Comparison of ENCODE assay signal across 9 cellular contexts in the genomic region with DNA sequence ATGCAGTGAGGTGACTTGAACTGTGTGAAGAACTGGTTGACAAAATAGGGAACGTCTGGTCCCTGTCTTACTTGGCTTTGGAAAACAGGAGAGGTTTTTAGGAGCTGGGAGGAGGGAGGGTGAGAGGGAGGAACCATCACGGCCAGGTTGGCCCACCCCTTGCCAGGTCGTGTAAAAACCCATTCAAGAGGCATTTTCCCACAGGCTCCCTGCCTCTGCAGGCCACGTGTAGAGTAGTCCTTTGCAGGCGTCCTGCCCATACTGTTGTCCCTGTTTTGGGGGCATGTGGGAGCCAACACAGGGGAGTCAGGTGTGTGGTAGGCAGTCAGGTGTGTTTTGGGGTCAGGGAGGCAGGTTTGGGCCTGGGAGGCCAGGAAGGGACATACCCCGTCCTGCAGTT.
DNase-seq lines count a peak whose midpoint lies in the region; ATAC-seq and TF ChIP-seq lines count a peak whose summit lies in the region.
"Had no signal": no experiment of that assay in that cellular context is flagged by ENCODE, and none has a peak within 500 bp of the region (broad histone marks: within the 10 kb centered on the region; RNA-seq: fewer than 3 reads in every experiment).

No MANE protein-coding gene starts in this region.

- POLR2A ChIA-PET in activated CD8-positive, alpha-beta T cell treated with anti-CD3 and anti-CD28 coated beads for 36 hours (lab: Charles Lee) = interaction anchor here (1.1 kb wide), 1 partner anchor 35 kb away, joined by 3 read pairs; no protein-coding TSS in a partner anchor
- POLR2A ChIA-PET in activated CD8-positive, alpha-beta T cell treated with anti-CD3 and anti-CD28 coated beads, Interleukin-2, amount 10 ng/mL, durations not matched to agents 7 days and 5 days (lab: Charles Lee) = no interaction called here

- H3K36me3 ChIP-seq in breast epithelium (no peaks in the 10 kb centered on the region), right lobe of liver (no peaks in the 10 kb centered on the region), tibial nerve (no peaks in the 10 kb centered on the region)

- H3K4me1 ChIP-seq in breast epithelium = peaks cover 10 to 18% of the 10 kb centered on the region in 2 donors
- H3K4me1 ChIP-seq in right lobe of liver = peaks cover 0 to 54% (median 15%) of the 10 kb centered on the region in 4 donors
- peaks cover 0 to 62% (median 14%) of the 10 kb centered on the region in 4 donors for H3K4me1 ChIP-seq in tibial nerve

- H3K4me3 Mint-ChIP-seq in activated CD8-positive, alpha-beta T cell treated with anti-CD3 and anti-CD28 coated beads for 36 hours = peak overlapping the region; percentile 50
- no peak overlapping the region for H3K4me3 Mint-ChIP-seq in activated CD8-positive, alpha-beta T cell treated with anti-CD3 and anti-CD28 coated beads, Interleukin-2, amount 10 ng/mL, durations not matched to agents 7 days and 5 days

- H3K9me3 ChIP-seq in breast epithelium (no peaks in the 10 kb centered on the region), right lobe of liver (no peaks in the 10 kb centered on the region), tibial nerve (no peaks in the 10 kb centered on the region)

- H3K4me1 Mint-ChIP-seq in activated CD8-positive, alpha-beta T cell treated with anti-CD3 and anti-CD28 coated beads for 36 hours (ENCODE audit: low read depth) = peaks cover 17% of the 10 kb centered on the region
- peaks cover 6% of the 10 kb centered on the region for H3K4me1 Mint-ChIP-seq in activated CD8-positive, alpha-beta T cell treated with anti-CD3 and anti-CD28 coated beads, Interleukin-2, amount 10 ng/mL, durations not matched to agents 7 days and 5 days (ENCODE audit: low read depth)

- TF ChIP-seq POLR2A in breast epithelium (IDR thresholded peaks at IDR 0.05) (no peak), right lobe of liver (IDR thresholded peaks at IDR 0.05) (peak; percentile 11), tibial nerve (IDR thresholded peaks at IDR 0.05) (no peak)

- peak overlapping the region; percentile 62 to 91 (median 62) for H3K4me3 ChIP-seq in breast epithelium
- peak overlapping the region; percentile 67 to 83 (median 77) for H3K4me3 ChIP-seq in right lobe of liver
- H3K4me3 ChIP-seq in tibial nerve = peak overlapping the region in 3 of 4 donors; percentile 60 to 69 (median 65)

- no peak overlapping the region for H3K27ac Mint-ChIP-seq in activated CD8-positive, alpha-beta T cell treated with anti-CD3 and anti-CD28 coated beads for 36 hours
- no peak overlapping the region for H3K27ac Mint-ChIP-seq in activated CD8-positive, alpha-beta T cell treated with anti-CD3 and anti-CD28 coated beads, Interleukin-2, amount 10 ng/mL, durations not matched to agents 7 days and 5 days

- TF ChIP-seq EP300 in tibial nerve (IDR thresholded peaks at IDR 0.05) = no peak

- intact Hi-C loops in activated CD8-positive, alpha-beta T cell treated with anti-CD3 and anti-CD28 coated beads for 36 hours (cut with micrococcal nuclease) = no loop called here
- intact Hi-C loops in breast epithelium (cut with DNase I; ENCODE audit: low total_unique reads) (loop anchor here (5.0 kb wide), 1 partner anchor 296 kb away; the partner anchor contains the start of gene COPRS), right lobe of liver (cut with DNase I) (no loop called here)

- no peaks in the 10 kb centered on the region for H3K9me3 Mint-ChIP-seq in activated CD8-positive, alpha-beta T cell treated with anti-CD3 and anti-CD28 coated beads for 36 hours
- H3K9me3 Mint-ChIP-seq in activated CD8-positive, alpha-beta T cell treated with anti-CD3 and anti-CD28 coated beads, Interleukin-2, amount 10 ng/mL, durations not matched to agents 7 days and 5 days (ENCODE audit: insufficient read depth) = no peaks in the 10 kb centered on the region

- peak overlapping the region; percentile 91 to 97 for H3K27ac ChIP-seq in breast epithelium
- peak overlapping the region; percentile 93 to 96 (median 96) for H3K27ac ChIP-seq in right lobe of liver
- H3K27ac ChIP-seq in tibial nerve = peak overlapping the region in 2 of 4 donors; percentile 88 to 94

- no peak for DNase-seq in activated CD8-positive, alpha-beta T cell treated with anti-CD3 and anti-CD28 coated beads for 36 hours
- DNase-seq in activated CD8-positive, alpha-beta T cell treated with anti-CD3 and anti-CD28 coated beads, Interleukin-2, amount 10 ng/mL, durations not matched to agents 7 days and 5 days = no peak
- DNase-seq in breast epithelium (ENCODE audit: low spot score in 2 of 2) (no peak), right lobe of liver (peak in 1 of 3 donors; percentile 76), tibial nerve (ENCODE audit: low spot score in 2 of 2) (no peak)
- no peak for DNase-seq in activated CD4-positive, CD25-positive, alpha-beta regulatory T cell treated with anti-CD3 and anti-CD28 coated beads, Interleukin-2, amount 50 U/mL, for 72 hours
- DNase-seq: activated CD4-positive, alpha-beta T cell treated with anti-CD3 and anti-CD28 coated beads, Interleukin-2, amount 50 U/mL, for 4 hours had no signal

- H3K27me3 ChIP-seq in breast epithelium (no peaks in the 10 kb centered on the region), right lobe of liver (no peaks in the 10 kb centered on the region), tibial nerve (no peaks in the 10 kb centered on the region)

- 16% methylated on average over 6 of the region's 6 CpGs for WGBS in right lobe of liver (ENCODE audit: insufficient coverage, low coverage, low lambda C conversion rate, missing lambda C conversion rate)
- WGBS in tibial nerve, 2 donors = 43% methylated on average over 6 of the region's 6 CpGs

- no peak for ATAC-seq in activated CD8-positive, alpha-beta T cell treated with anti-CD3 and anti-CD28 coated beads for 36 hours
- ATAC-seq in activated CD8-positive, alpha-beta T cell treated with anti-CD3 and anti-CD28 coated beads, Interleukin-2, amount 10 ng/mL, durations not matched to agents 7 days and 5 days = no peak
- ATAC-seq in right lobe of liver (peak; percentile 22 to 59 (median 32)), GM19455 (IDR thresholded peaks at IDR 0.05; ENCODE audit: unreplicated experiment) (no peak), GM21423 (IDR thresholded peaks at IDR 0.05; ENCODE audit: unreplicated experiment) (no peak)

- TF ChIP-seq CTCF in activated CD8-positive, alpha-beta T cell treated with anti-CD3 and anti-CD28 coated beads for 36 hours (IDR thresholded peaks at IDR 0.05) = no peak
- TF ChIP-seq CTCF in breast epithelium (IDR thresholded peaks at IDR 0.05) (no peak), right lobe of liver (IDR thresholded peaks at IDR 0.05) (no peak), tibial nerve (IDR thresholded peaks at IDR 0.05) (no peak)

- H3K27me3 Mint-ChIP-seq in activated CD8-positive, alpha-beta T cell treated with anti-CD3 and anti-CD28 coated beads for 36 hours = peaks cover 8% of the 10 kb centered on the region
- H3K27me3 Mint-ChIP-seq in activated CD8-positive, alpha-beta T cell treated with anti-CD3 and anti-CD28 coated beads, Interleukin-2, amount 10 ng/mL, durations not matched to agents 7 days and 5 days (ENCODE audit: low read depth) = peaks cover 18% of the 10 kb centered on the region

- H3K36me3 Mint-ChIP-seq in activated CD8-positive, alpha-beta T cell treated with anti-CD3 and anti-CD28 coated beads for 36 hours (ENCODE audit: low read depth) = no peaks in the 10 kb centered on the region
- no peaks in the 10 kb centered on the region for H3K36me3 Mint-ChIP-seq in activated CD8-positive, alpha-beta T cell treated with anti-CD3 and anti-CD28 coated beads, Interleukin-2, amount 10 ng/mL, durations not matched to agents 7 days and 5 days (ENCODE audit: low read depth)

- CTCF ChIA-PET in activated CD8-positive, alpha-beta T cell treated with anti-CD3 and anti-CD28 coated beads for 36 hours (lab: Charles Lee) = interaction anchor here (1.3 kb wide), 1 partner anchor 68 kb away, joined by 3 read pairs; no protein-coding TSS in a partner anchor
- CTCF ChIA-PET in activated CD8-positive, alpha-beta T cell treated with anti-CD3 and anti-CD28 coated beads, Interleukin-2, amount 10 ng/mL, durations not matched to agents 7 days and 5 days (lab: Charles Lee) = interaction anchor here (2.9 kb wide), 1 partner anchor 281 kb away, joined by 17 read pairs; no protein-coding TSS in a partner anchor

Comparison
In these comparisons a context has a peak if more than half of its experiments do, and no peak if none do; other contexts are left out.
1. ATAC-seq: peak in right lobe of liver (4 of 4); none in activated CD8-positive, alpha-beta T cell treated with anti-CD3 and anti-CD28 coated beads for 36 hours (single experiment), activated CD8-positive, alpha-beta T cell treated with anti-CD3 and anti-CD28 coated beads, Interleukin-2, amount 10 ng/mL, durations not matched to agents 7 days and 5 days (single experiment), GM19455 (single experiment) and GM21423 (single experiment).
2. Peak in every context shown above with its lines, with median percentiles within 50 percentile points of each other: H3K4me3 ChIP-seq.